Comparison of ENCODE assay signal across 24 cellular contexts in the genomic region with DNA sequence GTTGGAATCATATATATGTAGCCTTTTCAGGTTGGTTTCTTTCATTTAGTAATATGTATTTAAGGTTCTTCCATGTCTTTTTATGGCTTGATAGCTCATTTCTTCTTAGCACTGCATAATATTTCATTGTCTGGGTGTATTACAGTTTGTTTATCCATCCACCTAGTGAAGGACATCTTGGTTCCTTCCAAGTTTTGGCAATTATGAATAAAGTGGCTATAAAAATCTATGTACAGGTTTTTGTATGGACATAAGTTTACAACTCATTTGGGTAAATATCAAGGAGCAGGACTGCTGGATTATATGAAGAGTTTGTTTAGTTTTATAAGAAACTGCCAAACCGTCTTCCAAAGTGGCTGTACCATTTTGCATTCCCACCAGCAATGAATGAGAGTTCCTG.
"Had no signal": no experiment of that assay in that cellular context is flagged by ENCODE, and none has a peak within 500 bp of the region (broad histone marks: within the 10 kb centered on the region; RNA-seq: fewer than 3 reads in every experiment).

No MANE protein-coding gene starts in this region.

- H3K9me3 Mint-ChIP-seq: activated naive CD4-positive, alpha-beta T cell treated with anti-CD3 and anti-CD28 coated beads, Interleukin-2, amount 50 U/mL, for 24 hours; central memory CD8-positive, alpha-beta T cell; dendritic cell treated with granulocyte-macrophage colony-stimulating factor and Interleukin-4, amounts not matched to agents 40 ng/mL and 50 ng/mL, for 4 days had no signal

- H3K4me3 Mint-ChIP-seq: activated CD4-positive, alpha-beta memory T cell treated with anti-CD3 and anti-CD28 coated beads for 36 hours; activated CD4-positive, alpha-beta T cell treated with anti-CD3 and anti-CD28 coated beads, Interleukin-2, amount 10 ng/mL, durations not matched to agents 24 days and 14 days; activated naive CD4-positive, alpha-beta T cell treated with anti-CD3 and anti-CD28 coated beads, Interleukin-2, amount 50 U/mL, for 24 hours; activated T-cell treated with anti-CD3 and anti-CD28 coated beads, Interleukin-2, amount 50 U/mL, for 4 hours; central memory CD8-positive, alpha-beta T cell; dendritic cell treated with granulocyte-macrophage colony-stimulating factor and Interleukin-4, amounts not matched to agents 40 ng/mL and 50 ng/mL, for 4 days had no signal

- DNase-seq: activated CD4-positive, alpha-beta memory T cell treated with anti-CD3 and anti-CD28 coated beads for 36 hours; activated CD4-positive, alpha-beta T cell treated with anti-CD3 and anti-CD28 coated beads, Interleukin-2, amount 10 ng/mL, durations not matched to agents 24 days and 14 days; activated CD4-positive, CD25-positive, alpha-beta regulatory T cell treated with anti-CD3 and anti-CD28 coated beads, Interleukin-2, amount 50 U/mL, for 72 hours; activated T-cell treated with anti-CD3 and anti-CD28 coated beads, Interleukin-2, amount 50 U/mL, for 4 hours; anterior cingulate cortex; foreskin melanocyte; kidney glomerular epithelial cell; left ventricle myocardium inferior; nucleus accumbens; stimulated activated CD4-positive, alpha-beta T cell treated with anti-CD3 and anti-CD28 coated beads, Interleukin-2, amount 100 ng/mL, for 48 hours; stimulated activated naive CD4-positive, alpha-beta T cell treated with Interleukin-2 at 50 U/mL for 16 hours; SW 1271; T-helper 2 cell; testis; trophoblast cell had no signal

- H3K4me3 ChIP-seq: esophagus muscularis mucosa, left ventricle myocardium inferior, lung, right atrium auricular region, testis had no signal

- H3K27ac ChIP-seq: left ventricle myocardium inferior, parathyroid adenoma, right atrium auricular region, testis had no signal

- ATAC-seq: activated T-cell treated with anti-CD3 and anti-CD28 coated beads, Interleukin-2, amount 50 U/mL, for 4 hours had no signal

- H3K4me1 ChIP-seq: parathyroid adenoma had no signal

- H3K27me3 ChIP-seq: esophagus muscularis mucosa, right atrium auricular region, testis, vagina had no signal

- H3K36me3 ChIP-seq: right atrium auricular region, vagina had no signal

- H3K27me3 Mint-ChIP-seq: activated CD4-positive, alpha-beta memory T cell treated with anti-CD3 and anti-CD28 coated beads for 36 hours; activated CD4-positive, alpha-beta T cell treated with anti-CD3 and anti-CD28 coated beads, Interleukin-2, amount 10 ng/mL, durations not matched to agents 24 days and 14 days; activated naive CD4-positive, alpha-beta T cell treated with anti-CD3 and anti-CD28 coated beads, Interleukin-2, amount 50 U/mL, for 24 hours; central memory CD8-positive, alpha-beta T cell; dendritic cell treated with granulocyte-macrophage colony-stimulating factor and Interleukin-4, amounts not matched to agents 40 ng/mL and 50 ng/mL, for 4 days had no signal

- H3K9me3 ChIP-seq: esophagus muscularis mucosa, left ventricle myocardium inferior, right atrium auricular region, testis, vagina had no signal

- H3K27ac Mint-ChIP-seq: activated CD4-positive, alpha-beta T cell treated with anti-CD3 and anti-CD28 coated beads, Interleukin-2, amount 10 ng/mL, durations not matched to agents 24 days and 14 days; activated naive CD4-positive, alpha-beta T cell treated with anti-CD3 and anti-CD28 coated beads, Interleukin-2, amount 50 U/mL, for 24 hours; activated T-helper 2 cell treated with anti-CD3 and anti-CD28 coated beads, Interferon-gamma antibody, Interleukin-2, Interleukin-4, amounts not matched to agents 10 μg/mL and 5 μg/mL and 100 μg/mL, durations not matched to agents 14 hours and 24 hours and 36 hours; dendritic cell treated with granulocyte-macrophage colony-stimulating factor and Interleukin-4, amounts not matched to agents 40 ng/mL and 50 ng/mL, for 4 days had no signal
